8 cellular contexts compared by ENCODE assay signal in genomic region chr16:17026600-17027242, GRCh38.
DNase-seq lines count a peak whose midpoint lies in the region; ATAC-seq lines count a peak whose summit lies in the region.

No MANE protein-coding gene starts in this region.

- peak overlapping the region; percentile 73 for H3K27ac Mint-ChIP-seq in activated CD8-positive, alpha-beta T cell treated with anti-CD3 and anti-CD28 coated beads, Interleukin-2, amount 10 ng/mL, durations not matched to agents 7 days and 5 days
- peak overlapping the region; percentile 96 for H3K27ac Mint-ChIP-seq in stimulated activated naive B cell treated with anti-CD40 and anti-IgM and Interleukin-4, amounts not matched to agents 10 μg/mL and 1 μg/mL and 100 μg/mL, for 72 hours

- ATAC-seq in HG02884 (IDR thresholded peaks at IDR 0.05; ENCODE audit: unreplicated experiment): peak; percentile 85
- peak; percentile 88 for ATAC-seq in activated CD8-positive, alpha-beta T cell treated with anti-CD3 and anti-CD28 coated beads, Interleukin-2, amount 10 ng/mL, durations not matched to agents 7 days and 5 days
- ATAC-seq in stimulated activated naive B cell treated with anti-CD40 and anti-IgM and Interleukin-4, amounts not matched to agents 10 μg/mL and 1 μg/mL and 100 μg/mL, for 72 hours (replicated peaks): peak; percentile 80 to 85

- CTCF ChIA-PET in activated CD8-positive, alpha-beta T cell treated with anti-CD3 and anti-CD28 coated beads, Interleukin-2, amount 10 ng/mL, durations not matched to agents 7 days and 5 days (lab: Charles Lee): interaction anchor here (0.9 to 1.0 kb wide), 3 partner anchors 9 to 14 kb away, joined by 3 to 6 read pairs (median 3); no protein-coding TSS in a partner anchor

- peak overlapping the region; percentile 32 for H3K4me3 Mint-ChIP-seq in activated CD8-positive, alpha-beta T cell treated with anti-CD3 and anti-CD28 coated beads, Interleukin-2, amount 10 ng/mL, durations not matched to agents 7 days and 5 days
- H3K4me3 Mint-ChIP-seq in stimulated activated naive B cell treated with anti-CD40 and anti-IgM and Interleukin-4, amounts not matched to agents 10 μg/mL and 1 μg/mL and 100 μg/mL, for 72 hours: peak overlapping the region in 1 of 2 donors; percentile 50

- DNase-seq in activated CD8-positive, alpha-beta memory T cell treated with anti-CD3 and anti-CD28 coated beads for 4 hours (ENCODE audit: low read depth in 2 of 2): peak; percentile 7 to 8
- no peak for DNase-seq in activated CD8-positive, alpha-beta memory T cell treated with anti-CD3 and anti-CD28 coated beads for 24 hours
- DNase-seq in activated CD8-positive, alpha-beta T cell treated with anti-CD3 and anti-CD28 coated beads, Interleukin-2, amount 10 ng/mL, durations not matched to agents 7 days and 5 days: peak; percentile 70
- DNase-seq in stimulated activated naive B cell treated with anti-CD40 and anti-IgM and Interleukin-4, amounts not matched to agents 10 μg/mL and 1 μg/mL and 100 μg/mL, for 72 hours: peak; percentile 53
- DNase-seq in HuH-7.5 (ENCODE audit: low spot score) (no peak), DMS79 (lab: John Stamatoyannopoulos, UW) (no peak), anterior cingulate cortex (lab: John Stamatoyannopoulos, UW) (no peak)

- no peaks in the 10 kb centered on the region for H3K27me3 Mint-ChIP-seq in activated CD8-positive, alpha-beta T cell treated with anti-CD3 and anti-CD28 coated beads, Interleukin-2, amount 10 ng/mL, durations not matched to agents 7 days and 5 days (ENCODE audit: low read depth)
- no peaks in the 10 kb centered on the region for H3K27me3 Mint-ChIP-seq in stimulated activated naive B cell treated with anti-CD40 and anti-IgM and Interleukin-4, amounts not matched to agents 10 μg/mL and 1 μg/mL and 100 μg/mL, for 72 hours

- H3K36me3 Mint-ChIP-seq in activated CD8-positive, alpha-beta T cell treated with anti-CD3 and anti-CD28 coated beads, Interleukin-2, amount 10 ng/mL, durations not matched to agents 7 days and 5 days (ENCODE audit: low read depth): peaks cover 17% of the 10 kb centered on the region
- peaks cover 19 to 31% of the 10 kb centered on the region in 2 donors for H3K36me3 Mint-ChIP-seq in stimulated activated naive B cell treated with anti-CD40 and anti-IgM and Interleukin-4, amounts not matched to agents 10 μg/mL and 1 μg/mL and 100 μg/mL, for 72 hours

- peaks cover 26% of the 10 kb centered on the region for H3K4me1 Mint-ChIP-seq in activated CD8-positive, alpha-beta T cell treated with anti-CD3 and anti-CD28 coated beads, Interleukin-2, amount 10 ng/mL, durations not matched to agents 7 days and 5 days (ENCODE audit: low read depth)
- H3K4me1 Mint-ChIP-seq in stimulated activated naive B cell treated with anti-CD40 and anti-IgM and Interleukin-4, amounts not matched to agents 10 μg/mL and 1 μg/mL and 100 μg/mL, for 72 hours: peaks cover 40 to 59% of the 10 kb centered on the region in 2 donors

- peaks cover 20% of the 10 kb centered on the region for H3K9me3 Mint-ChIP-seq in activated CD8-positive, alpha-beta T cell treated with anti-CD3 and anti-CD28 coated beads, Interleukin-2, amount 10 ng/mL, durations not matched to agents 7 days and 5 days (ENCODE audit: insufficient read depth)
- H3K9me3 Mint-ChIP-seq in stimulated activated naive B cell treated with anti-CD40 and anti-IgM and Interleukin-4, amounts not matched to agents 10 μg/mL and 1 μg/mL and 100 μg/mL, for 72 hours: peaks cover 6 to 9% of the 10 kb centered on the region in 2 donors

- POLR2A ChIA-PET in activated CD8-positive, alpha-beta T cell treated with anti-CD3 and anti-CD28 coated beads, Interleukin-2, amount 10 ng/mL, durations not matched to agents 7 days and 5 days (lab: Charles Lee): no interaction called here

Comparison
In these comparisons a context has a peak if more than half of its experiments do, and no peak if none do; other contexts are left out.
1. DNase-seq: peak in activated CD8-positive, alpha-beta memory T cell treated with anti-CD3 and anti-CD28 coated beads for 4 hours (2 of 2), activated CD8-positive, alpha-beta T cell treated with anti-CD3 and anti-CD28 coated beads, Interleukin-2, amount 10 ng/mL, durations not matched to agents 7 days and 5 days (single experiment) and stimulated activated naive B cell treated with anti-CD40 and anti-IgM and Interleukin-4, amounts not matched to agents 10 μg/mL and 1 μg/mL and 100 μg/mL, for 72 hours (single experiment); none in activated CD8-positive, alpha-beta memory T cell treated with anti-CD3 and anti-CD28 coated beads for 24 hours (single experiment), HuH-7.5 (single experiment), DMS79 (single experiment) and anterior cingulate cortex (0 of 58).
2. Peak in every context shown above with its lines, with median percentiles within 50 percentile points of each other: ATAC-seq.